Comparison of ENCODE assay signal across 29 cellular contexts in genomic region chr11:63534076-63534475, GRCh38. TPM values are rescaled to one million over a fixed set of nuclear protein-coding genes. Genes with fewer than 3 reads are reported as not detected.
DNase-seq lines count a peak whose midpoint lies in the region; ATAC-seq and TF ChIP-seq lines count a peak whose summit lies in the region.
"Had no signal": no experiment of that assay in that cellular context is flagged by ENCODE, and none has a peak within 500 bp of the region (broad histone marks: within the 10 kb centered on the region; RNA-seq: fewer than 3 reads in every experiment).

No MANE protein-coding gene starts in this region.

- no peaks in the 10 kb centered on the region for H3K9me3 ChIP-seq in Loucy (ENCODE audit: insufficient read depth, low read depth, low read length)
- H3K9me3 ChIP-seq: A549, ascending aorta, lower lobe of right lung, tibial artery had no signal

- no peak overlapping the region for H3K9ac ChIP-seq in Loucy (ENCODE audit: low read depth, low read length, poor library complexity, severe bottlenecking)
- H3K9ac ChIP-seq: GM23248 had no signal

- H3K27me3 Mint-ChIP-seq in activated CD8-positive, alpha-beta memory T cell treated with anti-CD3 and anti-CD28 coated beads, Interleukin-2, amount 10 ng/mL, durations not matched to agents 7 days and 5 days, result no peaks in the 10 kb centered on the region
- H3K27me3 Mint-ChIP-seq: activated CD4-positive, alpha-beta T cell treated with anti-CD3 and anti-CD28 coated beads, Interleukin-2, amount 10 ng/mL, durations not matched to agents 24 days and 14 days; B cell had no signal

- no peaks in the 10 kb centered on the region for H3K36me3 ChIP-seq in Loucy (ENCODE audit: insufficient read depth, low read length)
- H3K36me3 ChIP-seq: ascending aorta, lower lobe of right lung, tibial artery had no signal

- peak overlapping the region; percentile 79 for H3K27ac Mint-ChIP-seq in activated CD8-positive, alpha-beta memory T cell treated with anti-CD3 and anti-CD28 coated beads, Interleukin-2, amount 10 ng/mL, durations not matched to agents 7 days and 5 days
- H3K27ac Mint-ChIP-seq in stimulated activated effector memory CD8-positive, alpha-beta T cell treated with anti-CD3 and anti-CD28 coated beads, Interleukin-12 subunit alpha, Interleukin-12 subunit beta, amount 100 ng/mL, for 72 hours, result peak overlapping the region; percentile 95
- H3K27ac Mint-ChIP-seq: activated CD4-positive, alpha-beta T cell treated with anti-CD3 and anti-CD28 coated beads, Interleukin-2, amount 10 ng/mL, durations not matched to agents 24 days and 14 days; B cell had no signal

- H3K4me3 Mint-ChIP-seq in activated CD8-positive, alpha-beta memory T cell treated with anti-CD3 and anti-CD28 coated beads, Interleukin-2, amount 10 ng/mL, durations not matched to agents 7 days and 5 days, result no peak overlapping the region
- H3K4me3 Mint-ChIP-seq in stimulated activated effector memory CD8-positive, alpha-beta T cell treated with anti-CD3 and anti-CD28 coated beads, Interleukin-12 subunit alpha, Interleukin-12 subunit beta, amount 100 ng/mL, for 72 hours, result peak overlapping the region; percentile 80
- H3K4me3 Mint-ChIP-seq: activated CD4-positive, alpha-beta T cell treated with anti-CD3 and anti-CD28 coated beads, Interleukin-2, amount 10 ng/mL, durations not matched to agents 24 days and 14 days; B cell had no signal

- TF ChIP-seq CTCF in Loucy (conservative IDR thresholded peaks at IDR 0.05; ENCODE audit: low read length) (no peak), dorsolateral prefrontal cortex (IDR thresholded peaks at IDR 0.05 in 54 of 56, conservative IDR thresholded peaks at IDR 0.05 in 2 of 56; ENCODE audit: low read depth in 1 of 56, partially characterized antibody in 56 of 56) (no peak)

- H3K27ac ChIP-seq in dorsolateral prefrontal cortex, result peak overlapping the region in 40 of 59 donors; percentile 1 to 100 (median 78)
- H3K27ac ChIP-seq: ascending aorta, GM23248, tibial artery had no signal

- peak overlapping the region; percentile 14 for H3K4me2 ChIP-seq in Loucy (ENCODE audit: low read depth, low read length, poor library complexity, severe bottlenecking)
- H3K4me2 ChIP-seq: A549 had no signal

- H4K20me1 ChIP-seq in Loucy (ENCODE audit: insufficient read depth, low read length, poor library complexity, severe bottlenecking), result no peaks in the 10 kb centered on the region

- H3K79me2 ChIP-seq in Loucy (ENCODE audit: insufficient read depth, low read length), result no peaks in the 10 kb centered on the region

- no peaks in the 10 kb centered on the region for H3K9me3 Mint-ChIP-seq in activated CD8-positive, alpha-beta memory T cell treated with anti-CD3 and anti-CD28 coated beads, Interleukin-2, amount 10 ng/mL, durations not matched to agents 7 days and 5 days (ENCODE audit: low read depth)
- no peaks in the 10 kb centered on the region for H3K9me3 Mint-ChIP-seq in stimulated activated effector memory CD8-positive, alpha-beta T cell treated with anti-CD3 and anti-CD28 coated beads, Interleukin-12 subunit alpha, Interleukin-12 subunit beta, amount 100 ng/mL, for 72 hours
- H3K9me3 Mint-ChIP-seq: activated CD4-positive, alpha-beta T cell treated with anti-CD3 and anti-CD28 coated beads, Interleukin-2, amount 10 ng/mL, durations not matched to agents 24 days and 14 days had no signal

- no peaks in the 10 kb centered on the region for H3K9me2 ChIP-seq in Loucy (replicated peaks; ENCODE audit: low read depth, low read length)

- peaks cover 77% of the 10 kb centered on the region for H3K4me1 Mint-ChIP-seq in activated CD8-positive, alpha-beta memory T cell treated with anti-CD3 and anti-CD28 coated beads, Interleukin-2, amount 10 ng/mL, durations not matched to agents 7 days and 5 days
- H3K4me1 Mint-ChIP-seq in stimulated activated effector memory CD8-positive, alpha-beta T cell treated with anti-CD3 and anti-CD28 coated beads, Interleukin-12 subunit alpha, Interleukin-12 subunit beta, amount 100 ng/mL, for 72 hours, result peaks cover 88% of the 10 kb centered on the region

- H3F3A ChIP-seq in Loucy (ENCODE audit: low read depth), result no peaks in the 10 kb centered on the region

- intact Hi-C loops in dorsolateral prefrontal cortex (cut with DNase I), result no loop called here

- no peak for DNase-seq in activated CD8-positive, alpha-beta memory T cell treated with anti-CD3 and anti-CD28 coated beads, Interleukin-2, amount 10 ng/mL, durations not matched to agents 7 days and 5 days
- DNase-seq in activated CD8-positive, alpha-beta memory T cell treated with anti-CD3 and anti-CD28 coated beads, Interleukin-2, amount 50 U/mL, for 48 hours, result no peak
- no peak for DNase-seq in dorsolateral prefrontal cortex
- DNase-seq in stimulated activated effector memory CD8-positive, alpha-beta T cell treated with anti-CD3 and anti-CD28 coated beads, Interleukin-12 subunit alpha, Interleukin-12 subunit beta, amount 100 ng/mL, for 72 hours (ENCODE audit: low spot score in 2 of 2), result no peak
- no peak for DNase-seq in NCI-H2196 treated with DMSO at 0.1 percent for 48 hours (lab: John Stamatoyannopoulos, UW; ENCODE audit: unreplicated experiment)
- DNase-seq in effector CD8-positive, alpha-beta T cell (lab: John Stamatoyannopoulos, UW), result no peak
- DNase-seq: activated CD4-positive, alpha-beta T cell treated with anti-CD3 and anti-CD28 coated beads, Interleukin-2, amount 10 ng/mL, durations not matched to agents 24 days and 14 days; activated naive CD4-positive, alpha-beta T cell treated with Interleukin-2 at 50 U/mL for 16 hours; activated T-cell treated with anti-CD3 and anti-CD28 coated beads for 4 hours; erythroblast; foreskin melanocyte; GM23248; KG1; lower lobe of right lung; NCI-H1092; NCI-H1930; NCI-H226; NCI-H82; SHP77; stimulated activated CD4-positive, alpha-beta T cell treated with anti-CD3 and anti-CD28 coated beads, Interleukin-2, amount 100 ng/mL, for 48 hours; stimulated activated naive CD8-positive, alpha-beta T cell treated with anti-CD3 and anti-CD28 coated beads, Interleukin-15, Interleukin-2, amounts not matched to agents 100 U/mL and 50 U/mL, for 24 hours; tibial artery had no signal

- CTCF ChIA-PET in activated CD8-positive, alpha-beta memory T cell treated with anti-CD3 and anti-CD28 coated beads, Interleukin-2, amount 10 ng/mL, durations not matched to agents 7 days and 5 days (lab: Charles Lee), result interaction anchor here (1.0 to 1.6 kb wide), 2 partner anchors 18 to 234 kb away, joined by 3 to 4 read pairs; no protein-coding TSS in a partner anchor

- H3K4me3 ChIP-seq in Loucy (ENCODE audit: low read length, poor library complexity, severe bottlenecking) (no peak overlapping the region), dorsolateral prefrontal cortex (no peak overlapping the region)
- H3K4me3 ChIP-seq: A549, ascending aorta, GM23248, lower lobe of right lung, skin epidermis, tibial artery had no signal

- no peaks in the 10 kb centered on the region for H3K27me3 ChIP-seq in Loucy (ENCODE audit: insufficient read depth, low read length, poor library complexity, severe bottlenecking)
- no peaks in the 10 kb centered on the region for H3K27me3 ChIP-seq in dorsolateral prefrontal cortex
- H3K27me3 ChIP-seq: ascending aorta, tibial artery had no signal

- ATAC-seq in activated CD8-positive, alpha-beta memory T cell treated with anti-CD3 and anti-CD28 coated beads, Interleukin-2, amount 10 ng/mL, durations not matched to agents 7 days and 5 days, result no peak
- ATAC-seq in stimulated activated effector memory CD8-positive, alpha-beta T cell treated with anti-CD3 and anti-CD28 coated beads, Interleukin-12 subunit alpha, Interleukin-12 subunit beta, amount 100 ng/mL, for 72 hours, result no peak
- ATAC-seq in esophagus mucosa, result no peak
- ATAC-seq: A549; lower lobe of right lung; stimulated activated naive CD8-positive, alpha-beta T cell treated with anti-CD3 and anti-CD28 coated beads, Interleukin-15, Interleukin-2, amounts not matched to agents 100 U/mL and 50 U/mL, for 24 hours had no signal

- peaks cover 82% of the 10 kb centered on the region for H3K4me1 ChIP-seq in Loucy (ENCODE audit: insufficient read depth, low read length, poor library complexity, severe bottlenecking)

- H2AFZ ChIP-seq in Loucy (ENCODE audit: low read length), result no peak overlapping the region
- H2AFZ ChIP-seq: GM23248 had no signal

- peaks cover 3% of the 10 kb centered on the region for H3K36me3 Mint-ChIP-seq in activated CD8-positive, alpha-beta memory T cell treated with anti-CD3 and anti-CD28 coated beads, Interleukin-2, amount 10 ng/mL, durations not matched to agents 7 days and 5 days
- no peaks in the 10 kb centered on the region for H3K36me3 Mint-ChIP-seq in stimulated activated effector memory CD8-positive, alpha-beta T cell treated with anti-CD3 and anti-CD28 coated beads, Interleukin-12 subunit alpha, Interleukin-12 subunit beta, amount 100 ng/mL, for 72 hours

RNA-seq across cellular contexts. Expression of gene PLAAT4, which starts 2.5 kb away (rescaled TPM):
- 100 to 1,000 TPM in 1 of 2 experiments, 10 to 100 TPM in 1; 85.3 to 128 TPM for total RNA-seq in activated CD8-positive, alpha-beta memory T cell treated with anti-CD3 and anti-CD28 coated beads, Interleukin-2, amount 10 ng/mL, durations not matched to agents 7 days and 5 days
- total RNA-seq in dorsolateral prefrontal cortex, result 100 to 1,000 TPM in 2 of 120 experiments, 10 to 100 TPM in 118; 11.2 to 117 (median 25.4) TPM
- 5.5 TPM for total RNA-seq in esophagus mucosa

RNA-seq across cellular contexts. Expression of gene LGALS12, which starts 28.2 kb away (rescaled TPM):
- total RNA-seq in activated CD8-positive, alpha-beta memory T cell treated with anti-CD3 and anti-CD28 coated beads, Interleukin-2, amount 10 ng/mL, durations not matched to agents 7 days and 5 days, result under 1 TPM; 0.23 to 0.29 TPM
- under 1 TPM in 16 of 120 experiments, not detected in 104; 0.23 to 0.60 (median 0.40) TPM for total RNA-seq in dorsolateral prefrontal cortex
- total RNA-seq in esophagus mucosa, result not detected
- total RNA-seq: activated CD4-positive, alpha-beta T cell treated with anti-CD3 and anti-CD28 coated beads, Interleukin-2, amount 10 ng/mL, durations not matched to agents 24 days and 14 days; ascending aorta; B cell; GM23248; OCI-LY7 had no signal

RNA-seq across cellular contexts. Expression of gene PLAAT2, which starts 29.1 kb away (rescaled TPM):
- total RNA-seq in activated CD8-positive, alpha-beta memory T cell treated with anti-CD3 and anti-CD28 coated beads, Interleukin-2, amount 10 ng/mL, durations not matched to agents 7 days and 5 days, result 1 to 10 TPM in 1 of 2 experiments, under 1 TPM in 1; 0.73 to 1.3 TPM
- total RNA-seq in dorsolateral prefrontal cortex (1 to 10 TPM in 9 of 120 experiments, under 1 TPM in 13, not detected in 98; 0.64 to 1.7 (median 0.90) TPM), esophagus mucosa (0.84 TPM)
- total RNA-seq: activated CD4-positive, alpha-beta T cell treated with anti-CD3 and anti-CD28 coated beads, Interleukin-2, amount 10 ng/mL, durations not matched to agents 24 days and 14 days; ascending aorta; B cell; GM23248; OCI-LY7 had no signal

RNA-seq across cellular contexts. Expression of gene PLAAT5, which starts 43.1 kb away (rescaled TPM):
- total RNA-seq in activated CD8-positive, alpha-beta memory T cell treated with anti-CD3 and anti-CD28 coated beads, Interleukin-2, amount 10 ng/mL, durations not matched to agents 7 days and 5 days, result under 1 TPM; 0.19 to 0.26 TPM
- total RNA-seq in dorsolateral prefrontal cortex, result 10 to 100 TPM in 8 of 120 experiments, 1 to 10 TPM in 112; 1.7 to 13.3 (median 6.4) TPM
- total RNA-seq in esophagus mucosa, result 0.16 TPM
- total RNA-seq: activated CD4-positive, alpha-beta T cell treated with anti-CD3 and anti-CD28 coated beads, Interleukin-2, amount 10 ng/mL, durations not matched to agents 24 days and 14 days; B cell; GM23248; OCI-LY7 had no signal
